Comparison of ENCODE assay signal across 13 cellular contexts in the genomic region with DNA sequence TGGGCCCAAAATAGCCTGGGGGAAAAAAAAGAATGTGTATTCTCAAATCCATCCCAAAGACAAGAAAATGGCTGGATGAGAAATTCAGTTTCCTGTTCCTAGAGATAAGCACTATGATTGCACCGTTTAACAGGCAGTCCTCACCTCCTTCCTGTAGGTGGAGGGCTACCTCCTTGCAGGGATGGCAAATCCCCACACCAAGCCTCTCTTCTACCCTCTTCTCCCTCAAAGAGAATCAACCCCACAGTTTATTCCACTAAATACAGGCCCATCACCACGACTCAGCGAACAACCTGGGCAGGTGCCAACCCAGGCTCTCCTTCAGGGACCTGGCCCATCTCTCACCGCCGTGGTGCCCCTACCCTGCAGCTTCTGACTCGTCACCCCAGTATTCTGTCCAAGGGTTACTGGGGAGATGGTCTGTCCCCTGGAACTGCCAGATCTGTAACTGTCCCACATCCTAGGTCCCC. TPM values are rescaled to one million over a fixed set of nuclear protein-coding genes. Genes with fewer than 3 reads are reported as not detected.
A peak's percentile ranks its signal among the peaks of the same experiment; 100 is the strongest.
DNase-seq lines count a peak whose midpoint lies in the region; FAIRE-seq and TF ChIP-seq lines count a peak whose summit lies in the region.
"Had no signal": no experiment of that assay in that cellular context is flagged by ENCODE, and none has a peak within 500 bp of the region (broad histone marks: within the 10 kb centered on the region; RNA-seq: fewer than 3 reads in every experiment).

No MANE protein-coding gene starts in this region.

- H3K4me2 ChIP-seq in astrocyte (ENCODE audit: low read length): no peak overlapping the region

- H3K36me3 Mint-ChIP-seq in astrocyte (ENCODE audit: low read depth, unreplicated experiment) (peaks cover 7% of the 10 kb centered on the region), neural crest cell (ENCODE audit: low read depth) (peaks cover 17% of the 10 kb centered on the region)

- no peak overlapping the region for H2AFZ ChIP-seq in astrocyte (ENCODE audit: low read depth, low read length)

- no peak for FAIRE-seq in astrocyte (lab: Jason Lieb, UNC)

- H3K4me1 ChIP-seq in astrocyte (ENCODE audit: insufficient read depth, low read length): peaks cover 11% of the 10 kb centered on the region

- TF ChIP-seq CTCF in astrocyte (IDR thresholded peaks at IDR 0.05; ENCODE audit: insufficient read depth, low read depth, low read length): no peak
- peak; percentile 30 for TF ChIP-seq CTCF in neural crest cell (conservative IDR thresholded peaks at IDR 0.05)

- H3K4me1 Mint-ChIP-seq in astrocyte (ENCODE audit: low read depth, unreplicated experiment) (peaks cover 22% of the 10 kb centered on the region), neural crest cell (peaks cover 15% of the 10 kb centered on the region)

- H3K27me3 Mint-ChIP-seq in astrocyte (ENCODE audit: low read depth, unreplicated experiment) (peaks cover 15% of the 10 kb centered on the region), neural crest cell (ENCODE audit: low read depth) (peaks cover 43% of the 10 kb centered on the region)

- H4K20me1 ChIP-seq in astrocyte (ENCODE audit: insufficient read depth, low read length): peaks cover 74% of the 10 kb centered on the region

- peaks cover 23% of the 10 kb centered on the region for H3K79me2 ChIP-seq in astrocyte (ENCODE audit: insufficient read depth, low read length)

- intact Hi-C loops in head of caudate nucleus (cut with DNase I): no loop called here

- no peak overlapping the region for H3K4me3 ChIP-seq in astrocyte (ENCODE audit: insufficient read depth, low read depth, low read length)
- H3K4me3 ChIP-seq: lower lobe of right lung, prostate gland, tibial artery had no signal

- no peak overlapping the region for H3K9ac ChIP-seq in astrocyte (ENCODE audit: low read length)

- DNase-seq in activated CD8-positive, alpha-beta memory T cell treated with anti-CD3 and anti-CD28 coated beads, Interleukin-2, amount 50 U/mL, for 48 hours: peak; percentile 62
- no peak for DNase-seq in activated CD8-positive, alpha-beta memory T cell treated with anti-CD3 and anti-CD28 coated beads, Interleukin-2, amount 50 U/mL, for 4 hours
- DNase-seq in M059J (ENCODE audit: low read depth): peak; percentile 57
- no peak for DNase-seq in astrocyte (ENCODE audit: low read depth)
- DNase-seq in neural crest cell (ENCODE audit: low read depth, low spot score): no peak
- no peak for DNase-seq in DMS153 (lab: John Stamatoyannopoulos, UW)
- no peak for DNase-seq in head of caudate nucleus
- no peak for DNase-seq in G401 (ENCODE audit: low spot score)
- DNase-seq: Kasumi-1, lower lobe of right lung, NCI-H446, tibial artery had no signal

- H3K27ac ChIP-seq in astrocyte (ENCODE audit: low read depth, low read length): no peak overlapping the region
- H3K27ac ChIP-seq: lower lobe of right lung, prostate gland, tibial artery had no signal

- peaks cover 16% of the 10 kb centered on the region for H3K27me3 ChIP-seq in astrocyte (ENCODE audit: insufficient read depth, low read length)

- H3K4me3 Mint-ChIP-seq in astrocyte (ENCODE audit: unreplicated experiment): no peak overlapping the region
- H3K4me3 Mint-ChIP-seq in neural crest cell: peak overlapping the region; percentile 35

- H3K36me3 ChIP-seq in astrocyte (ENCODE audit: insufficient read depth, low read length): peaks cover 5% of the 10 kb centered on the region
- H3K36me3 ChIP-seq: prostate gland had no signal

- no peaks in the 10 kb centered on the region for H3K9me3 ChIP-seq in astrocyte (ENCODE audit: insufficient read depth, low read depth, low read length)
- H3K9me3 ChIP-seq: lower lobe of right lung, prostate gland, tibial artery had no signal

- H3K9me3 Mint-ChIP-seq in astrocyte (ENCODE audit: unreplicated experiment) (no peaks in the 10 kb centered on the region), neural crest cell (no peaks in the 10 kb centered on the region)

- in situ Hi-C loops in G401 (cut with HindIII; ENCODE audit: low sequenced_read_pairs): no loop called here

- peak overlapping the region; percentile 78 for H3K27ac Mint-ChIP-seq in astrocyte (ENCODE audit: unreplicated experiment)
- no peak overlapping the region for H3K27ac Mint-ChIP-seq in neural crest cell (ENCODE audit: unreplicated experiment)

RNA-seq across cellular contexts. Expression of a gene that starts 3.4 kb away (rescaled TPM):
- total RNA-seq in M059J (2014; rRNA removed; shearing (Covaris generic)): 0.07 TPM in 1 of 2 replicates, not detected in the other
- 0.14 and 0.18 TPM in 2 replicates for total RNA-seq in astrocyte
- total RNA-seq in neural crest cell: 0.16 and 0.98 TPM in 2 replicates
- 12.0 and 13.5 TPM in 2 replicates for total RNA-seq in G401 (2014; rRNA removed; shearing (Covaris generic))

RNA-seq across cellular contexts. Expression of a gene that starts 15.8 kb away (rescaled TPM):
- 135 and 162 TPM in 2 replicates for total RNA-seq in M059J (2014; rRNA removed; shearing (Covaris generic))
- 237 and 283 TPM in 2 replicates for total RNA-seq in astrocyte
- 479 and 516 TPM in 2 replicates for total RNA-seq in neural crest cell
- 286 and 296 TPM in 2 replicates for total RNA-seq in G401 (2014; rRNA removed; shearing (Covaris generic))

RNA-seq across cellular contexts. Expression of a gene that starts 22.4 kb away (rescaled TPM):
- total RNA-seq in M059J (2014; rRNA removed; shearing (Covaris generic)): 0.91 and 3.9 TPM in 2 replicates
- total RNA-seq in astrocyte: 4.7 and 7.4 TPM in 2 replicates
- 3.8 and 4.9 TPM in 2 replicates for total RNA-seq in neural crest cell
- total RNA-seq in G401 (2014; rRNA removed; shearing (Covaris generic)): 0.44 and 5.1 TPM in 2 replicates

RNA-seq across cellular contexts. Expression of a gene that starts 52.2 kb away (rescaled TPM):
- total RNA-seq in M059J (2014; rRNA removed; shearing (Covaris generic)): 99.6 and 153 TPM in 2 replicates
- total RNA-seq in astrocyte (58.1 and 59.5 TPM in 2 replicates), neural crest cell (85.4 and 92.8 TPM in 2 replicates)
- 93.8 and 107 TPM in 2 replicates for total RNA-seq in G401 (2014; rRNA removed; shearing (Covaris generic))

Comparison
In these comparisons a context has a peak if more than half of its experiments do, and no peak if none do; other contexts are left out.
1. DNase-seq: peak in activated CD8-positive, alpha-beta memory T cell treated with anti-CD3 and anti-CD28 coated beads, Interleukin-2, amount 50 U/mL, for 48 hours (single experiment) and M059J (single experiment); none in activated CD8-positive, alpha-beta memory T cell treated with anti-CD3 and anti-CD28 coated beads, Interleukin-2, amount 50 U/mL, for 4 hours (single experiment), astrocyte (single experiment), neural crest cell (single experiment), DMS153 (single experiment), head of caudate nucleus (0 of 42) and G401 (single experiment).